ENCODE assay signal across 31 cellular contexts in the genomic region with DNA sequence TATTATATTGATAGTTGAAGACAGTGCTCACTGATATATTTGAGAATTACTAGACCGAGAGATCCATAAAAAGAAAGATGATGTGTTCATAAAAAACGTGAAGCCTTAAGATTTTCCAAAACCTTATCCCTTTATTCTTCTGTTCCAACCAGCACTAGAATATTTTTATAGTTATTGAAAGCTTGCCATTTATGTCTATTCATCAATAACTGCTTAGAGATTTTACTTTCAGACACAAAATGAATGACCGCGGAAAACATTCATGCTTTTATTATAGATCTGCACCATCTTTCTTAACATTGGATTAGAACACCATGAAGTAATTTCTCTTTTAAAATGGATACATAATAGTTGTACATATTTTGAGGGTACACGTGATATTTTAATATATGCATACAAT.
"Had no signal": no experiment of that assay in that cellular context is flagged by ENCODE, and none has a peak within 500 bp of the region (broad histone marks: within the 10 kb centered on the region; RNA-seq: fewer than 3 reads in every experiment).

No MANE protein-coding gene starts in this region.

- H3K9me3 ChIP-seq: neutrophil, pancreas, suprapubic skin, testis, transverse colon, upper lobe of right lung, uterus had no signal

- H3K9me3 Mint-ChIP-seq: type B pancreatic cell had no signal

- H3K36me3 ChIP-seq: neutrophil, pancreas, spleen, suprapubic skin, tibial artery, transverse colon, upper lobe of right lung, uterus had no signal

- H3K36me3 Mint-ChIP-seq: natural killer cell treated with Interleukin-12 subunit alpha and Interleukin-12 subunit beta and Interleukin-15 and Interleukin-18, amount 100 ng/mL, for 72 hours had no signal

- H3K4me3 Mint-ChIP-seq: naive thymus-derived CD8-positive, alpha-beta T cell; natural killer cell treated with Interleukin-12 subunit alpha and Interleukin-12 subunit beta and Interleukin-15 and Interleukin-18, amount 100 ng/mL, for 72 hours; nephron progenitor cell; neural crest cell; stimulated activated memory B cell treated with anti-CD40 and anti-IgM and Interleukin-4, amounts not matched to agents 10 μg/mL and 1 μg/mL and 100 μg/mL, for 72 hours; stimulated activated naive CD8-positive, alpha-beta T cell treated with anti-CD3 and anti-CD28 coated beads, Interleukin-15, amount 100 ng/mL, for 72 hours; type B pancreatic cell had no signal

- H3K4me2 ChIP-seq: smooth muscle cell had no signal

- H3K4me3 ChIP-seq: pancreas, psoas muscle, skin epidermis, smooth muscle cell, spleen, suprapubic skin, testis, tibial artery, transverse colon, upper lobe of right lung, uterus had no signal

- H3K4me1 ChIP-seq: testis, upper lobe of right lung had no signal

- ATAC-seq: naive thymus-derived CD8-positive, alpha-beta T cell; natural killer cell treated with Interleukin-12 subunit alpha and Interleukin-12 subunit beta and Interleukin-15 and Interleukin-18, amount 100 ng/mL, for 72 hours; pancreas; psoas muscle; right cardiac atrium; sciatic nerve; stimulated activated memory B cell treated with anti-CD40 and anti-IgM and Interleukin-4, amounts not matched to agents 10 μg/mL and 1 μg/mL and 100 μg/mL, for 72 hours; stimulated activated naive CD8-positive, alpha-beta T cell treated with anti-CD3 and anti-CD28 coated beads, Interleukin-15, amount 100 ng/mL, for 72 hours; stimulated activated naive CD8-positive, alpha-beta T cell treated with anti-CD3 and anti-CD28 coated beads, Interleukin-15, Interleukin-2, amounts not matched to agents 100 U/mL and 50 U/mL, for 24 hours; upper lobe of right lung had no signal

- H3K27me3 Mint-ChIP-seq: progenitor cell of endocrine pancreas; stimulated activated memory B cell treated with anti-CD40 and anti-IgM and Interleukin-4, amounts not matched to agents 10 μg/mL and 1 μg/mL and 100 μg/mL, for 72 hours; stimulated activated naive CD8-positive, alpha-beta T cell treated with anti-CD3 and anti-CD28 coated beads, Interleukin-15, amount 100 ng/mL, for 72 hours; type B pancreatic cell had no signal

- H3K4me1 Mint-ChIP-seq: neural crest cell; stimulated activated memory B cell treated with anti-CD40 and anti-IgM and Interleukin-4, amounts not matched to agents 10 μg/mL and 1 μg/mL and 100 μg/mL, for 72 hours; stimulated activated naive CD8-positive, alpha-beta T cell treated with anti-CD3 and anti-CD28 coated beads, Interleukin-15, amount 100 ng/mL, for 72 hours had no signal

- H3K27ac ChIP-seq: neutrophil, pancreas, psoas muscle, skin epidermis, spleen, suprapubic skin, testis, tibial artery, transverse colon, upper lobe of right lung, uterus had no signal

- FAIRE-seq: pancreas had no signal

- H3K27me3 ChIP-seq: neutrophil, pancreas, spleen, suprapubic skin, testis, tibial artery, transverse colon, upper lobe of right lung, uterus had no signal

- H3K27ac Mint-ChIP-seq: naive thymus-derived CD8-positive, alpha-beta T cell; natural killer cell treated with Interleukin-12 subunit alpha and Interleukin-12 subunit beta and Interleukin-15 and Interleukin-18, amount 100 ng/mL, for 72 hours; nephron progenitor cell; progenitor cell of endocrine pancreas; stimulated activated memory B cell treated with anti-CD40 and anti-IgM and Interleukin-4, amounts not matched to agents 10 μg/mL and 1 μg/mL and 100 μg/mL, for 72 hours; stimulated activated naive CD8-positive, alpha-beta T cell treated with anti-CD3 and anti-CD28 coated beads, Interleukin-15, amount 100 ng/mL, for 72 hours; type B pancreatic cell had no signal

- DNase-seq: naive thymus-derived CD8-positive, alpha-beta T cell; nephron progenitor cell; nucleus accumbens; pancreas; psoas muscle; right cardiac atrium; spleen; stimulated activated CD4-positive, alpha-beta T cell treated with anti-CD3 and anti-CD28 coated beads, Interleukin-12 subunit alpha, Interleukin-12 subunit beta, amount 100 ng/mL, for 4 hours; stimulated activated CD4-positive, alpha-beta T cell treated with anti-CD3 and anti-CD28 coated beads, Interleukin-1b, Interleukin-23, amount 100 ng/mL, for 48 hours; stimulated activated CD4-positive, alpha-beta T cell treated with anti-CD3 and anti-CD28 coated beads, Interleukin-4, amount 100 ng/mL, for 1 hour; stimulated activated CD4-positive, alpha-beta T cell treated with anti-CD3 and anti-CD28 coated beads, Interleukin-4, amount 100 ng/mL, for 4 hours; stimulated activated CD8-positive, alpha-beta memory T cell treated with anti-CD3 and anti-CD28 coated beads, Interleukin-4, amount 100 ng/mL, for 48 hours; stimulated activated naive CD4-positive, alpha-beta T cell; stimulated activated naive CD8-positive, alpha-beta T cell treated with anti-CD3 and anti-CD28 coated beads, Interleukin-15, amount 100 ng/mL, for 72 hours; stimulated activated naive CD8-positive, alpha-beta T cell treated with anti-CD3 and anti-CD28 coated beads, Interleukin-15, Interleukin-2, amounts not matched to agents 100 U/mL and 50 U/mL, for 24 hours; substantia nigra; testis; tibial artery; transverse colon; upper lobe of right lung; uterus had no signal
